In genomic region chr16:4081035-4081434, GRCh38 we compare ENCODE assay signal across 14 cellular contexts. TPM values are rescaled to one million over a fixed set of nuclear protein-coding genes. Genes with fewer than 3 reads are reported as not detected.
DNase-seq lines count a peak whose midpoint lies in the region; ATAC-seq and TF ChIP-seq lines count a peak whose summit lies in the region.
"Had no signal": no experiment of that assay in that cellular context is flagged by ENCODE, and none has a peak within 500 bp of the region (broad histone marks: within the 10 kb centered on the region; RNA-seq: fewer than 3 reads in every experiment).

No MANE protein-coding gene starts in this region.

- 75% methylated on average over 10 of the region's 10 CpGs for WGBS in mesenchymal stem cell

- H3K9me3 ChIP-seq in mesenchymal stem cell (ENCODE audit: control insufficient read depth, low read length) (no peaks in the 10 kb centered on the region), thoracic aorta (no peaks in the 10 kb centered on the region)
- H3K9me3 ChIP-seq: Peyer's patch, spleen had no signal

- H2BK120ac ChIP-seq in mesenchymal stem cell (ENCODE audit: low read depth, low read length) = no peak overlapping the region

- H3K4me1 Mint-ChIP-seq in activated CD4-positive, alpha-beta T cell treated with anti-CD3 and anti-CD28 coated beads, Interleukin-2, amount 10 ng/mL, durations not matched to agents 7 days and 5 days = peaks cover 54% of the 10 kb centered on the region
- peaks cover 56% of the 10 kb centered on the region for H3K4me1 Mint-ChIP-seq in activated T-helper 1 cell treated with anti-CD3 and anti-CD28 coated beads, Interleukin-12 subunit alpha, Interleukin-12 subunit beta, Interleukin-2, Interleukin-4 antibody, amounts not matched to agents 30 ng/mL and 10 ng/mL and 1 ng/mL, durations not matched to agents 14 hours and 24 hours and 36 hours (ENCODE audit: low read depth)
- H3K4me1 Mint-ChIP-seq: IgD-negative memory B cell had no signal

- no peak overlapping the region for H3K14ac ChIP-seq in mesenchymal stem cell (ENCODE audit: low read length in 2 of 2)

- H3K79me1 ChIP-seq in mesenchymal stem cell (replicated peaks; ENCODE audit: low read length, poor library complexity, severe bottlenecking) = peaks cover 17% of the 10 kb centered on the region

- no peak overlapping the region for H3K4ac ChIP-seq in mesenchymal stem cell (ENCODE audit: low read depth in 1 of 2, low read length in 2 of 2)

- H3K27ac ChIP-seq in mesenchymal stem cell (ENCODE audit: low read length, poor library complexity, severe bottlenecking) (no peak overlapping the region), thoracic aorta (peak overlapping the region; percentile 23 to 65)
- H3K27ac ChIP-seq: Peyer's patch, spleen had no signal

- H3K9ac ChIP-seq in mesenchymal stem cell (ENCODE audit: low read length) = peak overlapping the region; percentile 40

- peaks cover 10% of the 10 kb centered on the region for H3K4me1 ChIP-seq in mesenchymal stem cell (ENCODE audit: control insufficient read depth, insufficient read depth, low read depth, low read length)
- peaks cover 9 to 36% of the 10 kb centered on the region in 2 donors for H3K4me1 ChIP-seq in thoracic aorta (ENCODE audit: control insufficient read depth in 1 of 2, low read depth in 2 of 2)

- H3K36me3 Mint-ChIP-seq in activated CD4-positive, alpha-beta T cell treated with anti-CD3 and anti-CD28 coated beads, Interleukin-2, amount 10 ng/mL, durations not matched to agents 7 days and 5 days (ENCODE audit: low read depth) = peaks cover 18% of the 10 kb centered on the region
- H3K36me3 Mint-ChIP-seq in activated T-helper 1 cell treated with anti-CD3 and anti-CD28 coated beads, Interleukin-12 subunit alpha, Interleukin-12 subunit beta, Interleukin-2, Interleukin-4 antibody, amounts not matched to agents 30 ng/mL and 10 ng/mL and 1 ng/mL, durations not matched to agents 14 hours and 24 hours and 36 hours (ENCODE audit: low read depth) = peaks cover 3% of the 10 kb centered on the region
- H3K36me3 Mint-ChIP-seq: IgD-negative memory B cell had no signal

- peaks cover 8% of the 10 kb centered on the region for H3K9me3 Mint-ChIP-seq in activated CD4-positive, alpha-beta T cell treated with anti-CD3 and anti-CD28 coated beads, Interleukin-2, amount 10 ng/mL, durations not matched to agents 7 days and 5 days
- H3K9me3 Mint-ChIP-seq in activated T-helper 1 cell treated with anti-CD3 and anti-CD28 coated beads, Interleukin-12 subunit alpha, Interleukin-12 subunit beta, Interleukin-2, Interleukin-4 antibody, amounts not matched to agents 30 ng/mL and 10 ng/mL and 1 ng/mL, durations not matched to agents 14 hours and 24 hours and 36 hours = no peaks in the 10 kb centered on the region

- no peak overlapping the region for H3K23ac ChIP-seq in mesenchymal stem cell (ENCODE audit: low read length in 2 of 2)

- H3K4me2 ChIP-seq in mesenchymal stem cell (ENCODE audit: low read length, poor library complexity, severe bottlenecking) = peak overlapping the region; percentile 9

- no peak overlapping the region for H2AFZ ChIP-seq in mesenchymal stem cell (ENCODE audit: low read depth, low read length)

- H4K91ac ChIP-seq in mesenchymal stem cell (ENCODE audit: low read length) = no peak overlapping the region

- no peak overlapping the region for H2BK5ac ChIP-seq in mesenchymal stem cell (ENCODE audit: low read depth, low read length, poor library complexity, severe bottlenecking)

- H3K18ac ChIP-seq in mesenchymal stem cell (ENCODE audit: low read depth in 1 of 2, low read length in 2 of 2) = no peak overlapping the region

- H3K36me3 ChIP-seq in mesenchymal stem cell (ENCODE audit: control insufficient read depth in 1 of 2, insufficient read depth in 2 of 2, low read depth in 1 of 2, low read length in 2 of 2) (peaks cover 3% of the 10 kb centered on the region in 2 experiments), thoracic aorta (no peaks in the 10 kb centered on the region)
- H3K36me3 ChIP-seq: Peyer's patch, spleen had no signal

- POLR2A ChIA-PET in activated CD4-positive, alpha-beta T cell treated with anti-CD3 and anti-CD28 coated beads, Interleukin-2, amount 10 ng/mL, durations not matched to agents 7 days and 5 days (lab: Charles Lee) = no interaction called here

- H3K27me3 ChIP-seq in mesenchymal stem cell (ENCODE audit: control insufficient read depth in 1 of 2, insufficient read depth in 1 of 2, low read length in 2 of 2) (no peaks in the 10 kb centered on the region), thoracic aorta (replicated peaks; ENCODE audit: insufficient read depth) (no peaks in the 10 kb centered on the region)
- H3K27me3 ChIP-seq: Peyer's patch, spleen had no signal

- no peak overlapping the region for H3K27ac Mint-ChIP-seq in activated CD4-positive, alpha-beta T cell treated with anti-CD3 and anti-CD28 coated beads, Interleukin-2, amount 10 ng/mL, durations not matched to agents 7 days and 5 days
- H3K27ac Mint-ChIP-seq in activated T-helper 1 cell treated with anti-CD3 and anti-CD28 coated beads, Interleukin-12 subunit alpha, Interleukin-12 subunit beta, Interleukin-2, Interleukin-4 antibody, amounts not matched to agents 30 ng/mL and 10 ng/mL and 1 ng/mL, durations not matched to agents 14 hours and 24 hours and 36 hours = no peak overlapping the region
- H3K27ac Mint-ChIP-seq: IgD-negative memory B cell had no signal

- no peak for TF ChIP-seq CTCF in thoracic aorta (IDR thresholded peaks at IDR 0.05)

- H2BK15ac ChIP-seq in mesenchymal stem cell (ENCODE audit: low read depth, poor library complexity, severe bottlenecking) = no peak overlapping the region

- no peak for ATAC-seq in thoracic aorta (ENCODE audit: insufficient number of reproducible peaks, low FRiP score, low read depth)
- no peak for ATAC-seq in GM21447 (IDR thresholded peaks at IDR 0.05; ENCODE audit: unreplicated experiment)
- no peak for ATAC-seq in GM19467 (IDR thresholded peaks at IDR 0.05; ENCODE audit: unreplicated experiment)

- CTCF ChIA-PET in activated CD4-positive, alpha-beta T cell treated with anti-CD3 and anti-CD28 coated beads, Interleukin-2, amount 10 ng/mL, durations not matched to agents 7 days and 5 days (lab: Charles Lee) = no interaction called here

- intact Hi-C loops in activated T-helper 1 cell treated with anti-CD3 and anti-CD28 coated beads, Interleukin-12 subunit alpha, Interleukin-12 subunit beta, Interleukin-2, Interleukin-4 antibody, amounts not matched to agents 30 ng/mL and 10 ng/mL and 1 ng/mL, durations not matched to agents 14 hours and 24 hours and 36 hours (cut with micrococcal nuclease) = loop anchor here (2.0 kb wide), 1 partner anchor 36 kb away; the partner anchor contains the start of gene ADCY9

- no peaks in the 10 kb centered on the region for H3K27me3 Mint-ChIP-seq in activated CD4-positive, alpha-beta T cell treated with anti-CD3 and anti-CD28 coated beads, Interleukin-2, amount 10 ng/mL, durations not matched to agents 7 days and 5 days
- H3K27me3 Mint-ChIP-seq in activated T-helper 1 cell treated with anti-CD3 and anti-CD28 coated beads, Interleukin-12 subunit alpha, Interleukin-12 subunit beta, Interleukin-2, Interleukin-4 antibody, amounts not matched to agents 30 ng/mL and 10 ng/mL and 1 ng/mL, durations not matched to agents 14 hours and 24 hours and 36 hours (ENCODE audit: insufficient read depth) = no peaks in the 10 kb centered on the region
- H3K27me3 Mint-ChIP-seq: IgD-negative memory B cell had no signal

- peak overlapping the region; percentile 19 for H3K4me3 Mint-ChIP-seq in activated CD4-positive, alpha-beta T cell treated with anti-CD3 and anti-CD28 coated beads, Interleukin-2, amount 10 ng/mL, durations not matched to agents 7 days and 5 days
- H3K4me3 Mint-ChIP-seq in activated T-helper 1 cell treated with anti-CD3 and anti-CD28 coated beads, Interleukin-12 subunit alpha, Interleukin-12 subunit beta, Interleukin-2, Interleukin-4 antibody, amounts not matched to agents 30 ng/mL and 10 ng/mL and 1 ng/mL, durations not matched to agents 14 hours and 24 hours and 36 hours = peak overlapping the region; percentile 54
- H3K4me3 Mint-ChIP-seq: H9, IgD-negative memory B cell had no signal

- H2AK5ac ChIP-seq in mesenchymal stem cell (ENCODE audit: low read length, severe bottlenecking) = no peak overlapping the region

- H3K4me3 ChIP-seq in mesenchymal stem cell (ENCODE audit: insufficient read depth in 1 of 2, low read depth in 1 of 2, low read length in 2 of 2) (no peak overlapping the region), thoracic aorta (peak overlapping the region; percentile 57)
- H3K4me3 ChIP-seq: Peyer's patch, spleen had no signal

- no peak for DNase-seq in activated CD4-positive, alpha-beta T cell treated with anti-CD3 and anti-CD28 coated beads, Interleukin-2, amount 10 ng/mL, durations not matched to agents 7 days and 5 days
- no peak for DNase-seq in activated CD4-positive, alpha-beta T cell treated with anti-CD3 and anti-CD28 coated beads for 1 hour
- DNase-seq in activated T-helper 1 cell treated with anti-CD3 and anti-CD28 coated beads, Interleukin-12 subunit alpha, Interleukin-12 subunit beta, Interleukin-2, Interleukin-4 antibody, amounts not matched to agents 30 ng/mL and 10 ng/mL and 1 ng/mL, durations not matched to agents 14 hours and 24 hours and 36 hours (ENCODE audit: low spot score) = no peak
- DNase-seq in mesenchymal stem cell (no peak), thoracic aorta (ENCODE audit: low spot score) (no peak), SKM-1 (lab: John Stamatoyannopoulos, UW; ENCODE audit: unreplicated experiment) (no peak)
- DNase-seq: DMS79, H9, NCI-H2029, Peyer's patch, spleen had no signal

- no peak overlapping the region for H2BK12ac ChIP-seq in mesenchymal stem cell (ENCODE audit: low read length in 2 of 2)

- H4K8ac ChIP-seq in mesenchymal stem cell (ENCODE audit: low read length) = no peak overlapping the region

RNA-seq across cellular contexts. Expression of gene ADCY9, which starts 35.2 kb away (rescaled TPM):
- 10 to 100 TPM; 10.4 to 12.4 TPM for total RNA-seq in activated CD4-positive, alpha-beta T cell treated with anti-CD3 and anti-CD28 coated beads, Interleukin-2, amount 10 ng/mL, durations not matched to agents 7 days and 5 days
- 9.4 and 9.7 TPM in 2 replicates for total RNA-seq in activated T-helper 1 cell treated with anti-CD3 and anti-CD28 coated beads, Interleukin-12 subunit alpha, Interleukin-12 subunit beta, Interleukin-2, Interleukin-4 antibody, amounts not matched to agents 30 ng/mL and 10 ng/mL and 1 ng/mL, durations not matched to agents 14 hours and 24 hours and 36 hours
- polyA plus RNA-seq in mesenchymal stem cell (2013, experiment 1 of 2) = 20.7 TPM
- polyA plus RNA-seq in mesenchymal stem cell (2013, experiment 2 of 2) = 20.1 TPM
- total RNA-seq in thoracic aorta = 10 to 100 TPM; 44.1 to 83.8 TPM
